In the genomic region with DNA sequence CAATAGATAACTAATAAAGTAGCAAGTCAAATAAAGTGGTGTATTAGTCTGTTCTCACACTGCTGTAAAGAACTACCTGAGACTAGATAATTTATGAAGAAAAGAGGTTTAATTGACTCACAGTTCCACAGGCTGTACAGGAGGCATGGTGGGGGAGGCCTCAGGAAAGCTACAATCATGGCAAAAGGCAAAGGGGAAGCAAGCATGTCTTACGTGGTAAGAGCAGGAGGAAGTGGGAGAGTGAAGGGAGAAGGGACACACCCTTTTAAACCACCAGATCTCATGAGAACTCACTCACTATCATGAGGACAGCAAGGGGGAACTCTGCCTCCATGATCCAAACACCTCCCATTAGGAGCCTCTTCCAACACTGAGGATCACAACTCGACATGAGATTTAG, we compare ENCODE assay signal across 8 cellular contexts. TPM values are rescaled to one million over a fixed set of nuclear protein-coding genes. Genes with fewer than 3 reads are reported as not detected.
"Had no signal": no experiment of that assay in that cellular context is flagged by ENCODE, and none has a peak within 500 bp of the region (broad histone marks: within the 10 kb centered on the region; RNA-seq: fewer than 3 reads in every experiment).

No MANE protein-coding gene starts in this region.

RNA-seq across cellular contexts. Expression of gene CXCL2, which starts 20.0 kb away (rescaled TPM):
- total RNA-seq: activated CD4-positive, alpha-beta memory T cell treated with anti-CD3 and anti-CD28 coated beads, Interleukin-2, amount 10 ng/mL, durations not matched to agents 7 days and 5 days; cardiac muscle cell; naive thymus-derived CD8-positive, alpha-beta T cell; T-helper 2 cell treated with Interferon-gamma antibody and Interleukin-4, amounts not matched to agents 100 ng/mL and 5 ng/mL, for 36 hours had no signal
- polyA plus RNA-seq: cardiac muscle cell; naive thymus-derived CD8-positive, alpha-beta T cell had no signal

RNA-seq across cellular contexts. Expression of gene CXCL3, which starts 40.5 kb away (rescaled TPM):
- total RNA-seq: activated CD4-positive, alpha-beta memory T cell treated with anti-CD3 and anti-CD28 coated beads, Interleukin-2, amount 10 ng/mL, durations not matched to agents 7 days and 5 days; activated CD4-positive, alpha-beta T cell treated with anti-CD3 and anti-CD28 coated beads, Interleukin-2, amount 10 ng/mL, durations not matched to agents 7 days and 5 days; ascending aorta; cardiac muscle cell; naive thymus-derived CD8-positive, alpha-beta T cell; T-helper 2 cell treated with Interferon-gamma antibody and Interleukin-4, amounts not matched to agents 100 ng/mL and 5 ng/mL, for 36 hours; temporal lobe; urinary bladder had no signal
- polyA plus RNA-seq: naive thymus-derived CD8-positive, alpha-beta T cell had no signal
